7 cellular contexts compared by ENCODE assay signal in the genomic region with DNA sequence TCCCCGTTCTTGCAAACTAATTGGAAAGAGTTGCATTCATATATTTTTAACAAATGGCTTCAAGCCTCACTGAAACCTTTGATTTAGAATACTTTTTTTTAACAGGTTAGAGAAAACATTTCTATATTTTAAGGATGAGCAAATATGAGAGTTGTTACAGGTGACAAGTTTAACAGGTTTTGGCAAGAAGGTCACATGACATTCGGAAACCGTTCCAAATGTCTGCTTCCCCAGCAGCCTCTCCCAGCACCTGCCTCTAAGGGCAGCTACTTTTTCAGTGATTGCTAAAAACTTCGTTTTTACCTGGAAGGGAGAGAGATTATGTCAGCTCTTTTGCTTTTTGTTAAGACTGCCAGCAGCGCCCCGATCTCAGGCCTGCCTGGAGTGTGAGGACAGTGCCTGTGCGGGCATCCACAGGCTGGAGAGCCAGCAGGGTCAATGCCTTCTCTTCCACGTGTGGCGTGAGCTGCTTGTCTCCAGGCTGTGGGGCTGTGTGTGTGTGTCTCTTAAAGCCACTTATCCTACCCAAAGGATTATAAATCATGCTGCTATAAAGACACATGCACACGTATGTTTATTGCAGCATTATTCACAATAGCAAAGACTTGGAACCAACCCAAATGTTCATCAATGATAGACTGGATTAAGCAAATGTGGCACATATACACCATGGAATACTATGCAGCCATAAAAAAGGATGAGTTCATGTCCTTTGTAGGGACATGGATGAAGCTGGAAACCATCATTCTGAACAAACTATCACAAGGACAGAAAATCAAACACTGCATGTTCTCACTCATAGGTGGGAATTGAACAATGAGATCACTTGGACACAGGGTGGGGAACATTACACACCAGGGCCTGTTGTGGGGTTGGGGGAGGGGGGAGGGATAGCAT. TPM values are rescaled to one million over a fixed set of nuclear protein-coding genes. Genes with fewer than 3 reads are reported as not detected.
DNase-seq lines count a peak whose midpoint lies in the region; ATAC-seq, FAIRE-seq and TF ChIP-seq lines count a peak whose summit lies in the region.
"Not testable (repeated sequence)": the region's sequence is repeated elsewhere in the genome, so short reads cannot be mapped to it uniquely, and the experiment has no call there.

No MANE protein-coding gene starts in this region.

- H3K9me1 ChIP-seq in K562 (ENCODE audit: control insufficient read depth, insufficient read depth, low read length) = not testable (repeated sequence)

- not testable (repeated sequence) for H3K4me1 ChIP-seq in Peyer's patch; K562 (replicated peaks in 1 of 2; ENCODE audit: control insufficient read depth in 2 of 2, insufficient read depth in 2 of 2, low read length in 2 of 2)
- H3K4me1 ChIP-seq in left lung = peaks cover 0 to 15% of the 10 kb centered on the region in 2 donors
- H3K4me1 ChIP-seq in spleen = peaks cover 0 to 26% (median 20%) of the 10 kb centered on the region in 6 donors

- not testable (repeated sequence) for TF ChIP-seq EP300 in K562 (IDR thresholded peaks at IDR 0.05; ENCODE audit: low read length)

- FAIRE-seq in K562 (lab: Jason Lieb, UNC) = not testable (repeated sequence)

- H3K27me3 Mint-ChIP-seq in CD14-positive monocyte (ENCODE audit: low read depth in 3 of 3) = not testable (repeated sequence)

- TF ChIP-seq CTCF in CD14-positive monocyte (IDR thresholded peaks at IDR 0.05); Peyer's patch (IDR thresholded peaks at IDR 0.05); VCaP (conservative IDR thresholded peaks at IDR 0.05); K562 (IDR thresholded peaks at IDR 0.05 in 2 of 3, conservative IDR thresholded peaks at IDR 0.05 in 1 of 3; ENCODE audit: insufficient read depth in 2 of 3, low read depth in 1 of 3, low read length in 3 of 3); left lung (IDR thresholded peaks at IDR 0.05); spleen (IDR thresholded peaks at IDR 0.05 in 8 of 11, conservative IDR thresholded peaks at IDR 0.05 in 3 of 11): not testable (repeated sequence)

- not testable (repeated sequence) for H3K36me3 Mint-ChIP-seq in CD14-positive monocyte

- H3K9ac ChIP-seq in K562 (ENCODE audit: insufficient read depth in 1 of 2, low read depth in 2 of 2, low read length in 2 of 2) = not testable (repeated sequence)

- not testable (repeated sequence) for H3K36me3 ChIP-seq in Peyer's patch; K562 (ENCODE audit: control insufficient read depth, insufficient read depth, low read length); left lung; spleen

- H3K4me3 Mint-ChIP-seq in CD14-positive monocyte = not testable (repeated sequence)

- not testable (repeated sequence) for H3K79me2 ChIP-seq in K562 (ENCODE audit: control insufficient read depth, insufficient read depth, low read length)

- not testable (repeated sequence) for H3K4me3 ChIP-seq in Peyer's patch, K562, left lung, spleen

- TF ChIP-seq POLR2A in Peyer's patch (IDR thresholded peaks at IDR 0.05); K562 (conservative IDR thresholded peaks at IDR 0.05); spleen (IDR thresholded peaks at IDR 0.05): not testable (repeated sequence)

- H3K27ac Mint-ChIP-seq in CD14-positive monocyte = not testable (repeated sequence)

- H3K4me2 ChIP-seq in K562 (ENCODE audit: insufficient read depth, low read length) = not testable (repeated sequence)

- DNase-seq in CD14-positive monocyte (ENCODE audit: low spot score) (peak; percentile 23), Peyer's patch (peak in 2 of 3 donors; percentile 27 to 29), left lung (peak; percentile 10 to 31), spleen (peak; percentile 36)
- peak; percentile 10 for DNase-seq in activated T-cell treated with anti-CD3 and anti-CD28 coated beads, Interleukin-2, amount 50 U/mL, for 1 hour
- not testable (repeated sequence) for DNase-seq in K562 (ENCODE audit: extremely low read depth in 1 of 4, low spot score in 3 of 4)

- peaks cover 5 to 21% (median 10%) of the 10 kb centered on the region in 7 donors for H3K9me3 Mint-ChIP-seq in CD14-positive monocyte

- BruUV-seq in K562 (replicated peaks; lab: Mats Ljungman, UMichigan) = not testable (repeated sequence)

- not testable (repeated sequence) for H3K9me3 ChIP-seq in Peyer's patch; K562 (replicated peaks; ENCODE audit: control insufficient read depth, insufficient read depth, low read depth, low read length); left lung; spleen

- 3% methylated on average over 10 of the region's 10 CpGs for WGBS in K562 (ENCODE audit: insufficient coverage, low coverage, missing lambda C conversion rate)
- 70 to 85% (median 77%) methylated on average over 10 of the region's 10 CpGs for WGBS in spleen, 5 donors

- H3K4me1 Mint-ChIP-seq in CD14-positive monocyte = peaks cover 28% of the 10 kb centered on the region

- POLR2A ChIA-PET in K562 (lab: Yijun Ruan, JAX) = interaction anchor here (1.3 to 1.6 kb wide), 2 partner anchors 10 to 24 kb away, joined by 3 read pairs; no protein-coding TSS in a partner anchor

- CTCF ChIA-PET in K562 (lab: Yijun Ruan, JAX; ENCODE audit: low intra/inter-chr PET ratio) = not testable (repeated sequence)

- H2AFZ ChIP-seq in K562 (ENCODE audit: low read depth, low read length) = not testable (repeated sequence)

- not testable (repeated sequence) for H3K27ac ChIP-seq in Peyer's patch; K562 (ENCODE audit: extremely low read depth, low read depth, low read length); left lung; spleen
- H3K27ac ChIP-seq in VCaP = peak overlapping the region; percentile 82

- peaks cover 19% of the 10 kb centered on the region for H4K20me1 ChIP-seq in K562 (replicated peaks; ENCODE audit: control insufficient read depth, insufficient read depth, low read length)

- not testable (repeated sequence) for ATAC-seq in K562, left lung

- not testable (repeated sequence) for H3K27me3 ChIP-seq in Peyer's patch; spleen (replicated peaks in 1 of 7)
- H3K27me3 ChIP-seq in K562 (ENCODE audit: control insufficient read depth in 2 of 2, insufficient read depth in 2 of 2, low read length in 2 of 2) (peaks cover 57 to 66% of the 10 kb centered on the region in 2 experiments), left lung (peaks cover 0 to 41% of the 10 kb centered on the region in 2 donors)

- in situ Hi-C loops in K562 (cut with MboI) = not testable (repeated sequence)

- TF ChIP-seq RAD21 in K562 (CRISPR knock-in tag; conservative IDR thresholded peaks at IDR 0.05 in 1 of 2, IDR thresholded peaks at IDR 0.05 in 1 of 2) = not testable (repeated sequence)

- intact Hi-C loops in CD14-positive monocyte (cut with micrococcal nuclease); K562 (cut with micrococcal nuclease); left lung (cut with DNase I); spleen (cut with DNase I; ENCODE audit: low total_unique reads): not testable (repeated sequence)

TF ChIP-seq in K562, 482 proteins besides CTCF, POLR2A, EP300 and RAD21:
- TF ChIP-seq, protein P1, sequence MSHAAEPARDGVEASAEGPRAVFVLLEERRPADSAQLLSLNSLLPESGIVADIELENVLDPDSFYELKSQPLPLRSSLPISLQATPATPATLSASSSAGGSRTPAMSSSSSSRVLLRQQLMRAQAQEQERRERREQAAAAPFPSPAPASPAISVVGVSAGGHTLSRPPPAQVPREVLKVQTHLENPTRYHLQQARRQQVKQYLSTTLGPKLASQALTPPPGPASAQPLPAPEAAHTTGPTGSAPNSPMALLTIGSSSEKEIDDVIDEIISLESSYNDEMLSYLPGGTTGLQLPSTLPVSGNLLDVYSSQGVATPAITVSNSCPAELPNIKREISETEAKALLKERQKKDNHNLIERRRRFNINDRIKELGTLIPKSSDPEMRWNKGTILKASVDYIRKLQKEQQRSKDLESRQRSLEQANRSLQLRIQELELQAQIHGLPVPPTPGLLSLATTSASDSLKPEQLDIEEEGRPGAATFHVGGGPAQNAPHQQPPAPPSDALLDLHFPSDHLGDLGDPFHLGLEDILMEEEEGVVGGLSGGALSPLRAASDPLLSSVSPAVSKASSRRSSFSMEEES (CRISPR knock-in tag; IDR thresholded peaks at IDR 0.05) = peak; percentile 68
- TF ChIP-seq ZNF146 (CRISPR knock-in tag; IDR thresholded peaks at IDR 0.05; ENCODE audit: unreplicated experiment) = peak; percentile 56
TF ChIP-seq in K562: peak in this region for 2; not testable (repeated sequence) for 480.

RNA-seq across cellular contexts. Expression of a gene that starts 21.8 kb away (rescaled TPM):
- polyA plus RNA-seq in CD14-positive monocyte (under 1 TPM in 1 of 2 donors, not detected in 1; 0.34 TPM), K562 (2011; rRNA removed) (not detected in 2 replicates), K562 (2014; fragmentation: Illumina TruSeq; extraction: Trizol) (not detected in 2 replicates), K562 (2014; fragmentation: Nextera tagmentation; extraction: Ambion mirVana) (not detected), K562 (2014; rRNA removed) (2.0 TPM in 1 of 2 replicates, not detected in the other), spleen (10 to 100 TPM in 2 of 3 donors, 1 to 10 TPM in 1; 4.2 to 16.4 (median 10.5) TPM)
- total RNA-seq in Peyer's patch (1 to 10 TPM in 3 of 4 donors, not detected in 1; 1.1 to 6.0 (median 4.4) TPM), K562 (2014; rRNA removed) (0.18 TPM in 1 of 2 replicates, not detected in the other), K562 (2014; rRNA removed; fragmentation: Illumina TruSeq; extraction: Trizol) (not detected in 2 replicates), K562 (2015; rRNA removed; fragmentation: Illumina TruSeq; extraction: Trizol) (0.15 TPM in 1 of 2 replicates, not detected in the other), K562 (2021) (0.34 TPM in 1 of 2 replicates, not detected in the other), left lung (10 to 100 TPM in 1 of 2 donors, 1 to 10 TPM in 1; 4.0 to 13.8 TPM), spleen (10 to 100 TPM in 6 of 7 donors, 1 to 10 TPM in 1; 5.8 to 31.6 (median 18.4) TPM)
- total RNA-seq in K562 (2011; cell fraction: chromatin; rRNA removed; ENCODE audit: low replicate concordance) = 2.7 and 3.7 TPM in 2 replicates
- total RNA-seq in K562 (2011; cell fraction: nucleolus; rRNA removed) = 1.2 and 1.6 TPM in 2 replicates
- 0.95 and 3.4 TPM in 2 replicates for total RNA-seq in K562 (2011; cell fraction: nucleoplasm; rRNA removed)
- 0.10 and 0.27 TPM in 2 replicates for polyA plus RNA-seq in K562 (2011; cell fraction: cytosol; rRNA removed)
- 0.58 and 0.59 TPM in 2 replicates for polyA plus RNA-seq in K562 (2011; cell fraction: nucleus; rRNA removed)
- polyA plus RNA-seq in K562 (2012) = 0.24 TPM in 1 of 2 replicates, not detected in the other
- 0.53 TPM in 1 of 2 replicates, not detected in the other for polyA minus RNA-seq in K562 (2011; rRNA and poly(A)+ RNA removed)
- polyA minus RNA-seq in K562 (2011; cell fraction: cytosol; rRNA and poly(A)+ RNA removed) = not detected in 2 replicates
- polyA minus RNA-seq in K562 (2011; cell fraction: nucleus; rRNA and poly(A)+ RNA removed) = 0.54 and 1.1 TPM in 2 replicates
